In the genomic region with DNA sequence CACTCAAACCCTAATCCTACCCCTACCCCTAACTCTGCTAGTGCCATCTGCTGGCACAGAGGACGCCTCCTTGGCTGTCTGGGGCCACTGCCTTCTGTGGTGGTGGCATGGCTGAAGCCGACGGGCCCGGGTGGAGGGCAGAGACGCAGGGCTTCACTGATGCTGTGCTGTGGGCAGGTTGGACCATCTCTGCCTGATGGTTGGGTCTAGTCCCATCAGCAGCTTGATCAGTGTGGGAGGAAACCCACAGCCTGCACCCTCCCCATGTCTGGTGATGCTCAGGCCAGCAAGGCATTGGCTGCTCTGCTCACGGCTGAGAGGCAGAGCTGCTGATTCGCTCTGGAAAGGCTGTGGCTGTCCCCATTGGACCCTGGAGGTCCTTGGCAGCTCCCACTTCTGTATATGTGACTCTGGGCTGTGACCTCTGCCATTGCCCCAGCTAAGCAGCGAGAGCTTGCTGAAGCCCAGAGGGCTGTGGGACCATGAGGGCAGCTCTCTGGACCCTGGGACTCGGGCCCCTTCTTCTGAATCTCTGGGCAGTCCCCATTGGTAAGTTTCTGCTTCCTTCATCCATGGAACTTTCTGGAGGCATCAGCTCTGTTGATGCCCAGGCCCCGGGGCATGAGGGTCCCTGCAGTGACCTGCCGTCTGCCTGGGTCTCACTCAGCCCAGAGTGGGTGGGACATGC, we compare ENCODE assay signal across 14 cellular contexts. TPM values are rescaled to one million over a fixed set of nuclear protein-coding genes. Genes with fewer than 3 reads are reported as not detected.
DNase-seq lines count a peak whose midpoint lies in the region; ATAC-seq and TF ChIP-seq lines count a peak whose summit lies in the region.
"Had no signal": no experiment of that assay in that cellular context is flagged by ENCODE, and none has a peak within 500 bp of the region (broad histone marks: within the 10 kb centered on the region; RNA-seq: fewer than 3 reads in every experiment).

A gene (plus strand): TSS at position 430 of the 688 bp plus-strand sequence. CDS start 53 bp downstream, at position 483.

- H2AFZ ChIP-seq in DND-41 (ENCODE audit: low read depth, low read length) = no peak within 1 kb of the TSS

- no peak within 1 kb of the TSS for H3K27ac ChIP-seq in CD4-positive, CD25-positive, alpha-beta regulatory T cell (ENCODE audit: insufficient read depth, low read length, poor library complexity, severe bottlenecking)
- H3K27ac ChIP-seq in DND-41 (ENCODE audit: low read length) = no peak within 1 kb of the TSS
- H3K27ac ChIP-seq in ovary = no peak within 1 kb of the TSS
- H3K27ac ChIP-seq: RWPE1 had no signal

- DNase-seq in CD4-positive, CD25-positive, alpha-beta regulatory T cell = no peak
- DNase-seq in DND-41 (no peak), SK-N-DZ (ENCODE audit: low spot score) (peak; percentile 91), mucosa of gallbladder (ENCODE audit: low spot score) (peak; percentile 4), ovary (no peak), islet precursor cell (no peak), ecto neural progenitor cell (ENCODE audit: low spot score) (no peak)
- DNase-seq: activated B cell treated with CpG ODN at 0.5 μM for 24 hours, DMS53, NCI-H774 had no signal

- no peak within 1 kb of the TSS for H3K4me3 Mint-ChIP-seq in CD4-positive, CD25-positive, alpha-beta regulatory T cell
- H3K4me3 Mint-ChIP-seq: activated B cell treated with CpG ODN at 0.5 μM for 24 hours, B cell, nephron had no signal

- H3K9ac ChIP-seq in DND-41 (ENCODE audit: low read depth, low read length) = no peak within 1 kb of the TSS

- no peak within 1 kb of the TSS for H3K4me3 ChIP-seq in CD4-positive, CD25-positive, alpha-beta regulatory T cell (ENCODE audit: low read depth, low read length)
- H3K4me3 ChIP-seq in DND-41 (ENCODE audit: low read depth in 1 of 2, low read length in 2 of 2) = no peak within 1 kb of the TSS
- no peak within 1 kb of the TSS for H3K4me3 ChIP-seq in ovary

- peaks cover 13% of the 10 kb centered on the region for H3K27me3 Mint-ChIP-seq in CD4-positive, CD25-positive, alpha-beta regulatory T cell
- H3K27me3 Mint-ChIP-seq: activated B cell treated with CpG ODN at 0.5 μM for 24 hours, B cell had no signal

- no peaks in the 10 kb centered on the region for H3K4me1 Mint-ChIP-seq in CD4-positive, CD25-positive, alpha-beta regulatory T cell
- H3K4me1 Mint-ChIP-seq: activated B cell treated with CpG ODN at 0.5 μM for 24 hours, B cell, nephron had no signal

- H3K27ac Mint-ChIP-seq in CD4-positive, CD25-positive, alpha-beta regulatory T cell = peak within 1 kb of the TSS in 2 of 3 donors; percentile 42 to 57
- H3K27ac Mint-ChIP-seq: activated B cell treated with CpG ODN at 0.5 μM for 24 hours, B cell, nephron had no signal

- TF ChIP-seq EP300 in ovary (IDR thresholded peaks at IDR 0.05) = no peak

- 82 to 89% (median 86%) methylated on average over 11 of the region's 11 CpGs for WGBS in ovary, 3 donors

- intact Hi-C loops in ovary (cut with DNase I) = no loop called here

- no peaks in the 10 kb centered on the region for H3K79me2 ChIP-seq in DND-41 (ENCODE audit: insufficient read depth, low read length)

- peaks cover 0 to 8% (median 3%) of the 10 kb centered on the region in 7 donors for H3K9me3 Mint-ChIP-seq in CD4-positive, CD25-positive, alpha-beta regulatory T cell

- H4K20me1 ChIP-seq in DND-41 (ENCODE audit: insufficient read depth, low read length) = no peaks in the 10 kb centered on the region

- H3K4me1 ChIP-seq in CD4-positive, CD25-positive, alpha-beta regulatory T cell (ENCODE audit: control insufficient read depth, insufficient read depth, low read length, poor library complexity, severe bottlenecking) = no peaks in the 10 kb centered on the region
- no peaks in the 10 kb centered on the region for H3K4me1 ChIP-seq in DND-41 (ENCODE audit: insufficient read depth, low read length)
- H3K4me1 ChIP-seq in ovary (ENCODE audit: insufficient read depth) = no peaks in the 10 kb centered on the region

- H3K9me3 ChIP-seq in CD4-positive, CD25-positive, alpha-beta regulatory T cell (ENCODE audit: control insufficient read depth in 2 of 2, low read length in 2 of 2) = peaks cover 6 to 7% of the 10 kb centered on the region in 2 experiments
- H3K9me3 ChIP-seq in DND-41 (ENCODE audit: insufficient read depth, low read length, severe bottlenecking) (peaks cover 3% of the 10 kb centered on the region), ovary (no peaks in the 10 kb centered on the region)

- H3K27me3 ChIP-seq in CD4-positive, CD25-positive, alpha-beta regulatory T cell (ENCODE audit: control insufficient read depth, insufficient read depth, low read length) = no peaks in the 10 kb centered on the region
- H3K27me3 ChIP-seq in DND-41 (ENCODE audit: insufficient read depth, low read length, poor library complexity) = no peaks in the 10 kb centered on the region
- no peaks in the 10 kb centered on the region for H3K27me3 ChIP-seq in ovary

- no peak for TF ChIP-seq POLR2A in ovary (IDR thresholded peaks at IDR 0.05)

- ATAC-seq in CD4-positive, CD25-positive, alpha-beta regulatory T cell (ENCODE audit: low read depth in 2 of 2) = peak in 1 of 2 donors; percentile 44
- ATAC-seq in DND-41 (ENCODE audit: insufficient read depth, low read depth) = peak; percentile 35; the same call in 1 of the 3 replicates
- no peak for ATAC-seq in HG03175 (IDR thresholded peaks at IDR 0.05; ENCODE audit: unreplicated experiment)

- H3K4me2 ChIP-seq in DND-41 (ENCODE audit: insufficient read depth, low read length) = no peak within 1 kb of the TSS

- peaks cover 3% of the 10 kb centered on the region for H3K36me3 Mint-ChIP-seq in CD4-positive, CD25-positive, alpha-beta regulatory T cell

- H3K36me3 ChIP-seq in CD4-positive, CD25-positive, alpha-beta regulatory T cell (ENCODE audit: control insufficient read depth, insufficient read depth, low read length) = no peaks in the 10 kb centered on the region
- H3K36me3 ChIP-seq in DND-41 (ENCODE audit: insufficient read depth, low read length) (no peaks in the 10 kb centered on the region), ovary (no peaks in the 10 kb centered on the region)

- TF ChIP-seq CTCF in DND-41 (IDR thresholded peaks at IDR 0.05; ENCODE audit: borderline replicate concordance, extremely low read depth, low read length, poor library complexity, severe bottlenecking) = peak; percentile 11
- TF ChIP-seq CTCF in ovary (IDR thresholded peaks at IDR 0.05) = no peak

RNA-seq across cellular contexts. Expression of the gene that starts here (rescaled TPM):
- total RNA-seq in CD4-positive, CD25-positive, alpha-beta regulatory T cell = 5.6 TPM
- under 1 TPM in 2 of 4 donors, not detected in 2; 0.03 to 0.29 TPM for polyA plus RNA-seq in CD4-positive, CD25-positive, alpha-beta regulatory T cell
- 7.1 and 8.1 TPM in 2 replicates for polyA plus RNA-seq in SK-N-DZ (2014; cell fraction: cytosol; rRNA removed)
- polyA plus RNA-seq in SK-N-DZ (2014; cell fraction: nucleus; rRNA removed) = 110 and 117 TPM in 2 replicates
- total RNA-seq in mucosa of gallbladder (3.6 TPM), ovary (1 to 10 TPM in 6 of 7 donors, under 1 TPM in 1; 0.72 to 5.0 (median 3.6) TPM)
- polyA plus RNA-seq in ovary = under 1 TPM; 0.71 to 0.72 TPM

Comparison
In these comparisons a context has a peak if more than half of its experiments do, and no peak if none do; other contexts are left out.
1. DNase-seq: peak in SK-N-DZ (single experiment) and mucosa of gallbladder (single experiment); none in CD4-positive, CD25-positive, alpha-beta regulatory T cell (0 of 3), DND-41 (single experiment), ovary (0 of 5), islet precursor cell (single experiment) and ecto neural progenitor cell (single experiment).